Comparison of ENCODE assay signal across 1 cellular context in the genomic region with DNA sequence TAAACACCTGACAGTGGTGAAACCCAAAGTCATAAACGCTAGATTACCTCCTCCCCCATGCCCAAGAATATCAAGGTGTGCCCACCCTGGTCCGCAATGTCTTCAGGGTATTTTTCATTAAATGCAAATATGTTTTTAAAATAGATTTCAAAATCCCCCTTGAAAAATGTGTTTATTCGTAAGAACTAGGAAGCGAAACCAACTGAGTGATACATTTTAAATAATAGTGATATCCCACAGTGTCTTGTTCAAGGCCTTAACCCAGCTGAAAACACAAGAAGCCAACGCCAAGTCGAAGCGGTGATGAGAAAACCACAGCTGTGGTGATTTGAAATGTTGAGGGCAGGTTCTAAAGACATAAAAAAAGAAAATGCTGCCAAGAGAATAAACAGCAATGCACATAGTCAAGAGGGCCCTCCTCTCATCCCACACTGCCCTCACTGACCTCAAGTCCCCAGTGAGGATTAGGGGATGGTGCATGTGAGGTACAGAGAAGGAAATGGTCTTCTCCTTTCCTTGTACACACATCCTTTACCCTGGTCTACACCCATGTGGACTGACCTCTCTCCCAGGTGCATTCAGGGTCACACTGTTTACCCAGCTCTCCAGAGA.
TF ChIP-seq lines count a peak whose summit lies in the region.

No MANE protein-coding gene starts in this region.

TF ChIP-seq in GM12878, 131 proteins besides CTCF, POLR2A, EP300 and RAD21 (continued from another document and continues in another):
- TF ChIP-seq, protein P1, sequence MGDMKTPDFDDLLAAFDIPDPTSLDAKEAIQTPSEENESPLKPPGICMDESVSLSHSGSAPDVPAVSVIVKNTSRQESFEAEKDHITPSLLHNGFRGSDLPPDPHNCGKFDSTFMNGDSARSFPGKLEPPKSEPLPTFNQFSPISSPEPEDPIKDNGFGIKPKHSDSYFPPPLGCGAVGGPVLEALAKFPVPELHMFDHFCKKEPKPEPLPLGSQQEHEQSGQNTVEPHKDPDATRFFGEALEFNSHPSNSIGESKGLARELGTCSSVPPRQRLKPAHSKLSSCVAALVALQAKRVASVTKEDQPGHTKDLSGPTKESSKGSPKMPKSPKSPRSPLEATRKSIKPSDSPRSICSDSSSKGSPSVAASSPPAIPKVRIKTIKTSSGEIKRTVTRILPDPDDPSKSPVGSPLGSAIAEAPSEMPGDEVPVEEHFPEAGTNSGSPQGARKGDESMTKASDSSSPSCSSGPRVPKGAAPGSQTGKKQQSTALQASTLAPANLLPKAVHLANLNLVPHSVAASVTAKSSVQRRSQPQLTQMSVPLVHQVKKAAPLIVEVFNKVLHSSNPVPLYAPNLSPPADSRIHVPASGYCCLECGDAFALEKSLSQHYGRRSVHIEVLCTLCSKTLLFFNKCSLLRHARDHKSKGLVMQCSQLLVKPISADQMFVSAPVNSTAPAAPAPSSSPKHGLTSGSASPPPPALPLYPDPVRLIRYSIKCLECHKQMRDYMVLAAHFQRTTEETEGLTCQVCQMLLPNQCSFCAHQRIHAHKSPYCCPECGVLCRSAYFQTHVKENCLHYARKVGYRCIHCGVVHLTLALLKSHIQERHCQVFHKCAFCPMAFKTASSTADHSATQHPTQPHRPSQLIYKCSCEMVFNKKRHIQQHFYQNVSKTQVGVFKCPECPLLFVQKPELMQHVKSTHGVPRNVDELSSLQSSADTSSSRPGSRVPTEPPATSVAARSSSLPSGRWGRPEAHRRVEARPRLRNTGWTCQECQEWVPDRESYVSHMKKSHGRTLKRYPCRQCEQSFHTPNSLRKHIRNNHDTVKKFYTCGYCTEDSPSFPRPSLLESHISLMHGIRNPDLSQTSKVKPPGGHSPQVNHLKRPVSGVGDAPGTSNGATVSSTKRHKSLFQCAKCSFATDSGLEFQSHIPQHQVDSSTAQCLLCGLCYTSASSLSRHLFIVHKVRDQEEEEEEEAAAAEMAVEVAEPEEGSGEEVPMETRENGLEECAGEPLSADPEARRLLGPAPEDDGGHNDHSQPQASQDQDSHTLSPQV (IDR thresholded peaks at IDR 0.05): no peak
- TF ChIP-seq, protein P2, sequence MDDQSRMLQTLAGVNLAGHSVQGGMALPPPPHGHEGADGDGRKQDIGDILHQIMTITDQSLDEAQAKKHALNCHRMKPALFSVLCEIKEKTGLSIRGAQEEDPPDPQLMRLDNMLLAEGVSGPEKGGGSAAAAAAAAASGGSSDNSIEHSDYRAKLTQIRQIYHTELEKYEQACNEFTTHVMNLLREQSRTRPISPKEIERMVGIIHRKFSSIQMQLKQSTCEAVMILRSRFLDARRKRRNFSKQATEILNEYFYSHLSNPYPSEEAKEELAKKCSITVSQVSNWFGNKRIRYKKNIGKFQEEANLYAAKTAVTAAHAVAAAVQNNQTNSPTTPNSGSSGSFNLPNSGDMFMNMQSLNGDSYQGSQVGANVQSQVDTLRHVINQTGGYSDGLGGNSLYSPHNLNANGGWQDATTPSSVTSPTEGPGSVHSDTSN (IDR thresholded peaks at IDR 0.05; ENCODE audit: insufficient replicate concordance, low read depth, low read length): no peak
- TF ChIP-seq ZBED1 (IDR thresholded peaks at IDR 0.05; ENCODE audit: borderline replicate concordance) (no peak), FOXM1 (IDR thresholded peaks at IDR 0.05; ENCODE audit: low read depth, low read length) (peak; percentile 51; the same call in 1 of the 2 replicates), CHD2 (IDR thresholded peaks at IDR 0.05; ENCODE audit: borderline replicate concordance, low read depth, low read length) (no peak), BHLHE40 (IDR thresholded peaks at IDR 0.05; ENCODE audit: borderline replicate concordance in 1 of 2, low read depth in 2 of 2, low read length in 1 of 2) (peak; percentile 11 to 37; a peak in 1 of 4 replicates), TCF3 (IDR thresholded peaks at IDR 0.05; ENCODE audit: borderline replicate concordance, insufficient read depth, low read depth, low read length) (no peak), ATF7 (IDR thresholded peaks at IDR 0.05; ENCODE audit: low read depth) (no peak), CHD4 (IDR thresholded peaks at IDR 0.05) (no peak), TCF7 (IDR thresholded peaks at IDR 0.05; ENCODE audit: borderline replicate concordance) (no peak), CREB1 (IDR thresholded peaks at IDR 0.05; ENCODE audit: low read depth) (no peak), SUPT20H (IDR thresholded peaks at IDR 0.05; ENCODE audit: borderline replicate concordance, control insufficient read depth, low read depth, low read length) (no peak), YBX1 (IDR thresholded peaks at IDR 0.05) (no peak), NRF1 (conservative IDR thresholded peaks at IDR 0.05; ENCODE audit: low read depth, low read length) (no peak), ZNF274 (IDR thresholded peaks at IDR 0.05; ENCODE audit: insufficient read depth, insufficient read length) (no peak), NR2F1 (conservative IDR thresholded peaks at IDR 0.05) (peak; percentile 71), FOS (IDR thresholded peaks at IDR 0.05; ENCODE audit: borderline replicate concordance, extremely low read depth, insufficient read length) (no peak), CEBPB (IDR thresholded peaks at IDR 0.05; ENCODE audit: borderline replicate concordance in 1 of 2, low read depth in 2 of 2, low read length in 2 of 2) (no peak), RCOR1 (conservative IDR thresholded peaks at IDR 0.05; ENCODE audit: low read depth, low read length) (no peak), POLR2AphosphoS5 (IDR thresholded peaks at IDR 0.05; ENCODE audit: low read length) (no peak), RBBP5 (conservative IDR thresholded peaks at IDR 0.05) (no peak)
- TF ChIP-seq, protein P3, sequence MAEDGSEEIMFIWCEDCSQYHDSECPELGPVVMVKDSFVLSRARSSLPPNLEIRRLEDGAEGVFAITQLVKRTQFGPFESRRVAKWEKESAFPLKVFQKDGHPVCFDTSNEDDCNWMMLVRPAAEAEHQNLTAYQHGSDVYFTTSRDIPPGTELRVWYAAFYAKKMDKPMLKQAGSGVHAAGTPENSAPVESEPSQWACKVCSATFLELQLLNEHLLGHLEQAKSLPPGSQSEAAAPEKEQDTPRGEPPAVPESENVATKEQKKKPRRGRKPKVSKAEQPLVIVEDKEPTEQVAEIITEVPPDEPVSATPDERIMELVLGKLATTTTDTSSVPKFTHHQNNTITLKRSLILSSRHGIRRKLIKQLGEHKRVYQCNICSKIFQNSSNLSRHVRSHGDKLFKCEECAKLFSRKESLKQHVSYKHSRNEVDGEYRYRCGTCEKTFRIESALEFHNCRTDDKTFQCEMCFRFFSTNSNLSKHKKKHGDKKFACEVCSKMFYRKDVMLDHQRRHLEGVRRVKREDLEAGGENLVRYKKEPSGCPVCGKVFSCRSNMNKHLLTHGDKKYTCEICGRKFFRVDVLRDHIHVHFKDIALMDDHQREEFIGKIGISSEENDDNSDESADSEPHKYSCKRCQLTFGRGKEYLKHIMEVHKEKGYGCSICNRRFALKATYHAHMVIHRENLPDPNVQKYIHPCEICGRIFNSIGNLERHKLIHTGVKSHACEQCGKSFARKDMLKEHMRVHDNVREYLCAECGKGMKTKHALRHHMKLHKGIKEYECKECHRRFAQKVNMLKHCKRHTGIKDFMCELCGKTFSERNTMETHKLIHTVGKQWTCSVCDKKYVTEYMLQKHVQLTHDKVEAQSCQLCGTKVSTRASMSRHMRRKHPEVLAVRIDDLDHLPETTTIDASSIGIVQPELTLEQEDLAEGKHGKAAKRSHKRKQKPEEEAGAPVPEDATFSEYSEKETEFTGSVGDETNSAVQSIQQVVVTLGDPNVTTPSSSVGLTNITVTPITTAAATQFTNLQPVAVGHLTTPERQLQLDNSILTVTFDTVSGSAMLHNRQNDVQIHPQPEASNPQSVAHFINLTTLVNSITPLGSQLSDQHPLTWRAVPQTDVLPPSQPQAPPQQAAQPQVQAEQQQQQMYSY (CRISPR knock-in tag; IDR thresholded peaks at IDR 0.05): no peak
- TF ChIP-seq, protein P4, sequence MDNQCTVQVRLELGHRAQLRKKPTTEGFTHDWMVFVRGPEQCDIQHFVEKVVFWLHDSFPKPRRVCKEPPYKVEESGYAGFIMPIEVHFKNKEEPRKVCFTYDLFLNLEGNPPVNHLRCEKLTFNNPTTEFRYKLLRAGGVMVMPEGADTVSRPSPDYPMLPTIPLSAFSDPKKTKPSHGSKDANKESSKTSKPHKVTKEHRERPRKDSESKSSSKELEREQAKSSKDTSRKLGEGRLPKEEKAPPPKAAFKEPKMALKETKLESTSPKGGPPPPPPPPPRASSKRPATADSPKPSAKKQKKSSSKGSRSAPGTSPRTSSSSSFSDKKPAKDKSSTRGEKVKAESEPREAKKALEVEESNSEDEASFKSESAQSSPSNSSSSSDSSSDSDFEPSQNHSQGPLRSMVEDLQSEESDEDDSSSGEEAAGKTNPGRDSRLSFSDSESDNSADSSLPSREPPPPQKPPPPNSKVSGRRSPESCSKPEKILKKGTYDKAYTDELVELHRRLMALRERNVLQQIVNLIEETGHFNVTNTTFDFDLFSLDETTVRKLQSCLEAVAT (IDR thresholded peaks at IDR 0.05): peak; percentile 70
- TF ChIP-seq, protein P5, sequence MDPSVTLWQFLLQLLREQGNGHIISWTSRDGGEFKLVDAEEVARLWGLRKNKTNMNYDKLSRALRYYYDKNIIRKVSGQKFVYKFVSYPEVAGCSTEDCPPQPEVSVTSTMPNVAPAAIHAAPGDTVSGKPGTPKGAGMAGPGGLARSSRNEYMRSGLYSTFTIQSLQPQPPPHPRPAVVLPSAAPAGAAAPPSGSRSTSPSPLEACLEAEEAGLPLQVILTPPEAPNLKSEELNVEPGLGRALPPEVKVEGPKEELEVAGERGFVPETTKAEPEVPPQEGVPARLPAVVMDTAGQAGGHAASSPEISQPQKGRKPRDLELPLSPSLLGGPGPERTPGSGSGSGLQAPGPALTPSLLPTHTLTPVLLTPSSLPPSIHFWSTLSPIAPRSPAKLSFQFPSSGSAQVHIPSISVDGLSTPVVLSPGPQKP (IDR thresholded peaks at IDR 0.05; ENCODE audit: low read depth, low read length): no peak
- TF ChIP-seq, protein P6, sequence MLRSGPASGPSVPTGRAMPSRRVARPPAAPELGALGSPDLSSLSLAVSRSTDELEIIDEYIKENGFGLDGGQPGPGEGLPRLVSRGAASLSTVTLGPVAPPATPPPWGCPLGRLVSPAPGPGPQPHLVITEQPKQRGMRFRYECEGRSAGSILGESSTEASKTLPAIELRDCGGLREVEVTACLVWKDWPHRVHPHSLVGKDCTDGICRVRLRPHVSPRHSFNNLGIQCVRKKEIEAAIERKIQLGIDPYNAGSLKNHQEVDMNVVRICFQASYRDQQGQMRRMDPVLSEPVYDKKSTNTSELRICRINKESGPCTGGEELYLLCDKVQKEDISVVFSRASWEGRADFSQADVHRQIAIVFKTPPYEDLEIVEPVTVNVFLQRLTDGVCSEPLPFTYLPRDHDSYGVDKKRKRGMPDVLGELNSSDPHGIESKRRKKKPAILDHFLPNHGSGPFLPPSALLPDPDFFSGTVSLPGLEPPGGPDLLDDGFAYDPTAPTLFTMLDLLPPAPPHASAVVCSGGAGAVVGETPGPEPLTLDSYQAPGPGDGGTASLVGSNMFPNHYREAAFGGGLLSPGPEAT (IDR thresholded peaks at IDR 0.05; ENCODE audit: low read depth): peak; percentile 66; the same call in 1 of the 2 replicates
- TF ChIP-seq, protein P7, sequence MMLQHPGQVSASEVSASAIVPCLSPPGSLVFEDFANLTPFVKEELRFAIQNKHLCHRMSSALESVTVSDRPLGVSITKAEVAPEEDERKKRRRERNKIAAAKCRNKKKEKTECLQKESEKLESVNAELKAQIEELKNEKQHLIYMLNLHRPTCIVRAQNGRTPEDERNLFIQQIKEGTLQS (IDR thresholded peaks at IDR 0.05; ENCODE audit: borderline replicate concordance, extremely low read depth, low read depth, low read length): no peak
- TF ChIP-seq, protein P8, sequence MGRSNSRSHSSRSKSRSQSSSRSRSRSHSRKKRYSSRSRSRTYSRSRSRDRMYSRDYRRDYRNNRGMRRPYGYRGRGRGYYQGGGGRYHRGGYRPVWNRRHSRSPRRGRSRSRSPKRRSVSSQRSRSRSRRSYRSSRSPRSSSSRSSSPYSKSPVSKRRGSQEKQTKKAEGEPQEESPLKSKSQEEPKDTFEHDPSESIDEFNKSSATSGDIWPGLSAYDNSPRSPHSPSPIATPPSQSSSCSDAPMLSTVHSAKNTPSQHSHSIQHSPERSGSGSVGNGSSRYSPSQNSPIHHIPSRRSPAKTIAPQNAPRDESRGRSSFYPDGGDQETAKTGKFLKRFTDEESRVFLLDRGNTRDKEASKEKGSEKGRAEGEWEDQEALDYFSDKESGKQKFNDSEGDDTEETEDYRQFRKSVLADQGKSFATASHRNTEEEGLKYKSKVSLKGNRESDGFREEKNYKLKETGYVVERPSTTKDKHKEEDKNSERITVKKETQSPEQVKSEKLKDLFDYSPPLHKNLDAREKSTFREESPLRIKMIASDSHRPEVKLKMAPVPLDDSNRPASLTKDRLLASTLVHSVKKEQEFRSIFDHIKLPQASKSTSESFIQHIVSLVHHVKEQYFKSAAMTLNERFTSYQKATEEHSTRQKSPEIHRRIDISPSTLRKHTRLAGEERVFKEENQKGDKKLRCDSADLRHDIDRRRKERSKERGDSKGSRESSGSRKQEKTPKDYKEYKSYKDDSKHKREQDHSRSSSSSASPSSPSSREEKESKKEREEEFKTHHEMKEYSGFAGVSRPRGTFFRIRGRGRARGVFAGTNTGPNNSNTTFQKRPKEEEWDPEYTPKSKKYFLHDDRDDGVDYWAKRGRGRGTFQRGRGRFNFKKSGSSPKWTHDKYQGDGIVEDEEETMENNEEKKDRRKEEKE (IDR thresholded peaks at IDR 0.05): no peak
- TF ChIP-seq, protein P9, sequence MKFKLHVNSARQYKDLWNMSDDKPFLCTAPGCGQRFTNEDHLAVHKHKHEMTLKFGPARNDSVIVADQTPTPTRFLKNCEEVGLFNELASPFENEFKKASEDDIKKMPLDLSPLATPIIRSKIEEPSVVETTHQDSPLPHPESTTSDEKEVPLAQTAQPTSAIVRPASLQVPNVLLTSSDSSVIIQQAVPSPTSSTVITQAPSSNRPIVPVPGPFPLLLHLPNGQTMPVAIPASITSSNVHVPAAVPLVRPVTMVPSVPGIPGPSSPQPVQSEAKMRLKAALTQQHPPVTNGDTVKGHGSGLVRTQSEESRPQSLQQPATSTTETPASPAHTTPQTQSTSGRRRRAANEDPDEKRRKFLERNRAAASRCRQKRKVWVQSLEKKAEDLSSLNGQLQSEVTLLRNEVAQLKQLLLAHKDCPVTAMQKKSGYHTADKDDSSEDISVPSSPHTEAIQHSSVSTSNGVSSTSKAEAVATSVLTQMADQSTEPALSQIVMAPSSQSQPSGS (IDR thresholded peaks at IDR 0.05; ENCODE audit: low read length): peak; percentile 77
- TF ChIP-seq, protein P10, sequence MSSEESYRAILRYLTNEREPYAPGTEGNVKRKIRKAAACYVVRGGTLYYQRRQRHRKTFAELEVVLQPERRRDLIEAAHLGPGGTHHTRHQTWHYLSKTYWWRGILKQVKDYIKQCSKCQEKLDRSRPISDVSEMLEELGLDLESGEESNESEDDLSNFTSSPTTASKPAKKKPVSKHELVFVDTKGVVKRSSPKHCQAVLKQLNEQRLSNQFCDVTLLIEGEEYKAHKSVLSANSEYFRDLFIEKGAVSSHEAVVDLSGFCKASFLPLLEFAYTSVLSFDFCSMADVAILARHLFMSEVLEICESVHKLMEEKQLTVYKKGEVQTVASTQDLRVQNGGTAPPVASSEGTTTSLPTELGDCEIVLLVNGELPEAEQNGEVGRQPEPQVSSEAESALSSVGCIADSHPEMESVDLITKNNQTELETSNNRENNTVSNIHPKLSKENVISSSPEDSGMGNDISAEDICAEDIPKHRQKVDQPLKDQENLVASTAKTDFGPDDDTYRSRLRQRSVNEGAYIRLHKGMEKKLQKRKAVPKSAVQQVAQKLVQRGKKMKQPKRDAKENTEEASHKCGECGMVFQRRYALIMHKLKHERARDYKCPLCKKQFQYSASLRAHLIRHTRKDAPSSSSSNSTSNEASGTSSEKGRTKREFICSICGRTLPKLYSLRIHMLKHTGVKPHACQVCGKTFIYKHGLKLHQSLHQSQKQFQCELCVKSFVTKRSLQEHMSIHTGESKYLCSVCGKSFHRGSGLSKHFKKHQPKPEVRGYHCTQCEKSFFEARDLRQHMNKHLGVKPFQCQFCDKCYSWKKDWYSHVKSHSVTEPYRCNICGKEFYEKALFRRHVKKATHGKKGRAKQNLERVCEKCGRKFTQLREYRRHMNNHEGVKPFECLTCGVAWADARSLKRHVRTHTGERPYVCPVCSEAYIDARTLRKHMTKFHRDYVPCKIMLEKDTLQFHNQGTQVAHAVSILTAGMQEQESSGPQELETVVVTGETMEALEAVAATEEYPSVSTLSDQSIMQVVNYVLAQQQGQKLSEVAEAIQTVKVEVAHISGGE (CRISPR knock-in tag; IDR thresholded peaks at IDR 0.05): no peak
